In the genomic region with DNA sequence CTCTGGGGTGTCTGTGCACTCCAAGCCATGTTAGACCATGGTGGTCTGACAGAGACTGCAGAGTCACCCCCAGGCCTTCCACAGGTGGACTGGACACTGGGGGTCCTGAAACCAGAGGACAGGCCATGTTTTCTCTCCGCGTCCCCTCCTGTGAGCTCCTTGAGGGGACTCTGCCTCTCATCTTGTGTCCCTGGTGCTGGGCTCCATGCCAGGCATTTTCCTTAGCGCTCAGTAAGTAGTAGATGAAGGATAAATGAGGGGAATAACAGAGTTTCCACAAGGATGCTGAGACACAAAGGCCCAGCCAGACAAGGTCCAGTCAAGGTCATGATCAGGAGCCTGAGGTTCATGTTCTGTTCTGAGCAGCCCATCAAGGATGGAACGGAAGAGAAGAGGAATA, we compare ENCODE assay signal across 26 cellular contexts. TPM values are rescaled to one million over a fixed set of nuclear protein-coding genes. Genes with fewer than 3 reads are reported as not detected.
"Had no signal": no experiment of that assay in that cellular context is flagged by ENCODE, and none has a peak within 500 bp of the region (broad histone marks: within the 10 kb centered on the region; RNA-seq: fewer than 3 reads in every experiment).

No MANE protein-coding gene starts in this region.

- DNase-seq: colonic mucosa; cortex of kidney; effector CD8-positive, alpha-beta T cell; effector memory CD8-positive, alpha-beta T cell; endodermal cell; erythroblast; esophagus squamous epithelium; foreskin fibroblast; foreskin melanocyte; gastrocnemius medialis; glutamatergic neuron; head of caudate nucleus; heart right ventricle; hippocampal formation; left cardiac atrium; left lung; left ventricle myocardium superior; lower lobe of right lung; mesenchymal stem cell; midbrain had no signal

- H3K27ac ChIP-seq: colonic mucosa, epithelial cell of prostate, esophagus squamous epithelium, gastrocnemius medialis, heart right ventricle, left lung, lower lobe of right lung had no signal

- H3K9me3 ChIP-seq: colonic mucosa, esophagus squamous epithelium, gastrocnemius medialis, heart right ventricle, left lung, lower lobe of right lung had no signal

- H3K27ac Mint-ChIP-seq: dendritic cell treated with granulocyte-macrophage colony-stimulating factor and Interleukin-4, amounts not matched to agents 40 ng/mL and 50 ng/mL, for 4 days; effector memory CD8-positive, alpha-beta T cell; endodermal cell had no signal

- H3K27me3 Mint-ChIP-seq: dendritic cell treated with granulocyte-macrophage colony-stimulating factor and Interleukin-4, amounts not matched to agents 40 ng/mL and 50 ng/mL, for 4 days had no signal

- H3K4me1 ChIP-seq: colonic mucosa, esophagus squamous epithelium, left lung, lower lobe of right lung had no signal

- H3K4me3 ChIP-seq: colonic mucosa, esophagus squamous epithelium, gastrocnemius medialis, heart right ventricle, left lung, lower lobe of right lung had no signal

- H3K4me3 Mint-ChIP-seq: dendritic cell treated with granulocyte-macrophage colony-stimulating factor and Interleukin-4, amounts not matched to agents 40 ng/mL and 50 ng/mL, for 4 days; effector memory CD8-positive, alpha-beta T cell; endodermal cell had no signal

- H3K9me3 Mint-ChIP-seq: dendritic cell treated with granulocyte-macrophage colony-stimulating factor and Interleukin-4, amounts not matched to agents 40 ng/mL and 50 ng/mL, for 4 days; effector memory CD8-positive, alpha-beta T cell; endodermal cell had no signal

- ATAC-seq: effector memory CD8-positive, alpha-beta T cell; esophagus mucosa; gastrocnemius medialis; heart right ventricle; left cardiac atrium; left lung; left ventricle myocardium superior; lower lobe of right lung had no signal

- H3K36me3 ChIP-seq: colonic mucosa, esophagus squamous epithelium, gastrocnemius medialis, heart right ventricle, left lung, lower lobe of right lung had no signal

- H3K27me3 ChIP-seq: colonic mucosa, esophagus squamous epithelium, gastrocnemius medialis, heart right ventricle, left lung had no signal

RNA-seq across cellular contexts. Expression of gene FAM163A, which starts 57.4 kb away (rescaled TPM):
- total RNA-seq: endodermal cell, esophagus mucosa, esophagus squamous epithelium, left lung, lower leg skin, lower lobe of right lung, mesenteric fat pad had no signal
- polyA plus RNA-seq: keratinocyte had no signal
